ENCODE assay signal across 19 cellular contexts in genomic region chr19:43430976-43431375, GRCh38. TPM values are rescaled to one million over a fixed set of nuclear protein-coding genes. Genes with fewer than 3 reads are reported as not detected.
DNase-seq lines count a peak whose midpoint lies in the region; ATAC-seq, FAIRE-seq and TF ChIP-seq lines count a peak whose summit lies in the region.
"Had no signal": no experiment of that assay in that cellular context is flagged by ENCODE, and none has a peak within 500 bp of the region (broad histone marks: within the 10 kb centered on the region; RNA-seq: fewer than 3 reads in every experiment).

No MANE protein-coding gene starts in this region.

- H3K27ac Mint-ChIP-seq in activated CD4-positive, alpha-beta T cell treated with anti-CD3 and anti-CD28 coated beads for 36 hours: peak overlapping the region; percentile 53
- peak overlapping the region; percentile 89 for H3K27ac Mint-ChIP-seq in CD4-positive, alpha-beta T cell

- TF ChIP-seq CTCF in CD4-positive, alpha-beta T cell (IDR thresholded peaks at IDR 0.05): no peak
- TF ChIP-seq CTCF in VCaP (conservative IDR thresholded peaks at IDR 0.05) (no peak), keratinocyte (optimal IDR thresholded peaks at IDR 0.05 in 1 of 3, IDR thresholded peaks at IDR 0.05 in 1 of 3, conservative IDR thresholded peaks at IDR 0.05 in 1 of 3; ENCODE audit: extremely low read depth in 1 of 3, insufficient read depth in 2 of 3, low read length in 3 of 3) (no peak)

- no peaks in the 10 kb centered on the region for H3K79me2 ChIP-seq in keratinocyte (ENCODE audit: control insufficient read depth, insufficient read depth, low read length)

- no peaks in the 10 kb centered on the region for H3K9me3 ChIP-seq in CD4-positive, alpha-beta T cell (ENCODE audit: control insufficient read depth, low read length)
- no peaks in the 10 kb centered on the region for H3K9me3 ChIP-seq in keratinocyte (ENCODE audit: control insufficient read depth, low read depth, low read length)
- H3K9me3 ChIP-seq: HAP-1 had no signal

- H3K9me1 ChIP-seq in keratinocyte (ENCODE audit: control insufficient read depth, extremely low read depth, insufficient read depth, low read length): no peaks in the 10 kb centered on the region

- no peaks in the 10 kb centered on the region for H3K36me3 Mint-ChIP-seq in activated CD4-positive, alpha-beta T cell treated with anti-CD3 and anti-CD28 coated beads for 36 hours (ENCODE audit: low read depth)
- no peaks in the 10 kb centered on the region for H3K36me3 Mint-ChIP-seq in CD4-positive, alpha-beta T cell (ENCODE audit: low read depth)
- H3K36me3 Mint-ChIP-seq: CD14-positive monocyte had no signal

- H4K20me1 ChIP-seq in keratinocyte (ENCODE audit: control insufficient read depth, extremely low read depth, insufficient read depth, low read length): no peaks in the 10 kb centered on the region

- peak overlapping the region; percentile 53 for H3K27ac ChIP-seq in CD4-positive, alpha-beta T cell (ENCODE audit: low read depth, low read length)
- H3K27ac ChIP-seq in VCaP (peak overlapping the region; percentile 100; the same call in 1 of the 2 replicates), keratinocyte (ENCODE audit: control insufficient read depth, insufficient read depth, low read length) (peak overlapping the region; percentile 59), caudate nucleus (ENCODE audit: low read depth, low read length) (no peak overlapping the region)
- H3K27ac ChIP-seq: 22Rv1, HL-60 had no signal

- H2AFZ ChIP-seq in keratinocyte (ENCODE audit: control insufficient read depth, low read length): no peak overlapping the region

- CTCF ChIA-PET in activated CD4-positive, alpha-beta T cell treated with anti-CD3 and anti-CD28 coated beads for 36 hours (lab: Charles Lee): interaction anchor here (1.5 to 9.7 kb wide), 2 partner anchors 8 to 16 kb away, joined by 4 to 82 read pairs; no protein-coding TSS in a partner anchor
- CTCF ChIA-PET in CD4-positive, alpha-beta T cell (lab: Charles Lee): interaction anchor here (2.5 to 3.3 kb wide), 3 partner anchors 16 to 89 kb away, joined by 24 to 65 read pairs (median 52); partner anchors contain the start of gene LYPD3

- POLR2A ChIA-PET in activated CD4-positive, alpha-beta T cell treated with anti-CD3 and anti-CD28 coated beads for 36 hours (lab: Charles Lee): no interaction called here
- POLR2A ChIA-PET in CD4-positive, alpha-beta T cell (lab: Charles Lee): interaction anchor here (1.4 kb wide), 1 partner anchor 16 kb away, joined by 3 read pairs; no protein-coding TSS in a partner anchor

- intact Hi-C loops in activated CD4-positive, alpha-beta T cell treated with anti-CD3 and anti-CD28 coated beads for 36 hours (cut with DNase I, micrococcal nuclease): loop anchor here in 1 of 2 experiments (10.0 kb wide), 1 partner anchor 354 kb away; the partner anchor contains the start of gene KCNN4
- intact Hi-C loops in CD4-positive, alpha-beta T cell (cut with DNase I, micrococcal nuclease): loop anchor here in 1 of 2 experiments (10.0 kb wide), 1 partner anchor 374 kb away; the partner anchor contains the start of gene LYPD5

- H3K4me3 ChIP-seq in keratinocyte (ENCODE audit: control insufficient read depth in 2 of 3, extremely low read depth in 1 of 3, insufficient read depth in 2 of 3, low read depth in 1 of 3, low read length in 3 of 3): no peak overlapping the region
- H3K4me3 ChIP-seq: GM12878, HAP-1 had no signal

- no peaks in the 10 kb centered on the region for H3K36me3 ChIP-seq in keratinocyte (ENCODE audit: control insufficient read depth in 2 of 2, extremely low read depth in 1 of 2, insufficient read depth in 2 of 2, low read length in 2 of 2)
- H3K36me3 ChIP-seq: HAP-1 had no signal

- peaks cover 2% of the 10 kb centered on the region for H3K4me1 ChIP-seq in keratinocyte (ENCODE audit: control insufficient read depth, extremely low read depth, insufficient read depth, low read length)

- peak overlapping the region; percentile 34 for H3K9ac ChIP-seq in keratinocyte (ENCODE audit: control insufficient read depth, extremely low read depth, insufficient read depth, low read length)

- no peak overlapping the region for H3K4me3 Mint-ChIP-seq in activated CD4-positive, alpha-beta T cell treated with anti-CD3 and anti-CD28 coated beads for 36 hours
- no peak overlapping the region for H3K4me3 Mint-ChIP-seq in CD4-positive, alpha-beta T cell

- TF ChIP-seq POLR2A in erythroblast (IDR thresholded peaks at IDR 0.05; ENCODE audit: low read length): no peak

- peak overlapping the region; percentile 30 for H3K4me2 ChIP-seq in keratinocyte (ENCODE audit: control insufficient read depth, extremely low read depth, insufficient read depth, low read depth, low read length)

- dilution Hi-C loops in keratinocyte (cut with MboI; ENCODE audit: extremely low pct_ligation_motif_present, low sequenced_read_pairs): no loop called here

- H3K27me3 ChIP-seq in CD4-positive, alpha-beta T cell (ENCODE audit: control insufficient read depth, insufficient read depth, low read length): no peaks in the 10 kb centered on the region
- no peaks in the 10 kb centered on the region for H3K27me3 ChIP-seq in keratinocyte (ENCODE audit: control insufficient read depth, extremely low read depth, insufficient read depth, low read length)

- DNase-seq in activated CD4-positive, alpha-beta T cell treated with anti-CD3 and anti-CD28 coated beads for 36 hours: no peak
- DNase-seq in activated CD4-positive, alpha-beta T cell treated with anti-CD3 and anti-CD28 coated beads, Interleukin-2, amount 50 U/mL, for 1 hour: no peak
- DNase-seq in CD4-positive, alpha-beta T cell: no peak
- DNase-seq in keratinocyte (ENCODE audit: low read depth, low spot score): no peak
- DNase-seq in erythroblast (lab: John Stamatoyannopoulos, UW): no peak
- DNase-seq in caudate nucleus (lab: John Stamatoyannopoulos, UW): no peak
- DNase-seq: DMS 273 treated with DMSO at 0.1 percent for 48 hours had no signal

- peak; percentile 95 for FAIRE-seq in keratinocyte (lab: Jason Lieb, UNC)
- FAIRE-seq: GM12878, GM19239, H1 had no signal

- H3K27me3 Mint-ChIP-seq in activated CD4-positive, alpha-beta T cell treated with anti-CD3 and anti-CD28 coated beads for 36 hours: no peaks in the 10 kb centered on the region
- no peaks in the 10 kb centered on the region for H3K27me3 Mint-ChIP-seq in CD4-positive, alpha-beta T cell

- no peak for ATAC-seq in activated CD4-positive, alpha-beta T cell treated with anti-CD3 and anti-CD28 coated beads for 36 hours
- no peak for ATAC-seq in CD4-positive, alpha-beta T cell (ENCODE audit: poor library complexity)
- no peak for ATAC-seq in HG03097 (IDR thresholded peaks at IDR 0.05; ENCODE audit: low FRiP score, unreplicated experiment)
- ATAC-seq: GM12878 had no signal

- peaks cover 24% of the 10 kb centered on the region for H3K4me1 Mint-ChIP-seq in activated CD4-positive, alpha-beta T cell treated with anti-CD3 and anti-CD28 coated beads for 36 hours
- peaks cover 39% of the 10 kb centered on the region for H3K4me1 Mint-ChIP-seq in CD4-positive, alpha-beta T cell (ENCODE audit: low read depth)

- H3K9me3 Mint-ChIP-seq in activated CD4-positive, alpha-beta T cell treated with anti-CD3 and anti-CD28 coated beads for 36 hours (ENCODE audit: low read depth): no peaks in the 10 kb centered on the region
- no peaks in the 10 kb centered on the region for H3K9me3 Mint-ChIP-seq in CD4-positive, alpha-beta T cell
- H3K9me3 Mint-ChIP-seq: CD14-positive monocyte had no signal

RNA-seq across cellular contexts. Expression of gene TEX101, which starts 16.3 kb away (rescaled TPM):
- not detected for total RNA-seq in activated CD4-positive, alpha-beta T cell treated with anti-CD3 and anti-CD28 coated beads for 36 hours
- not detected for total RNA-seq in CD4-positive, alpha-beta T cell
- polyA plus RNA-seq in keratinocyte: 0.18 TPM in 1 of 3 replicates, not detected in the others
- polyA plus RNA-seq in keratinocyte (2011; ENCODE audit: low read depth): 1.5 TPM
- 0.11 TPM in 1 of 2 replicates, not detected in the other for polyA plus RNA-seq in keratinocyte (2011; cell fraction: cytosol; rRNA removed)
- polyA plus RNA-seq in keratinocyte (2011; cell fraction: nucleus; rRNA removed): 0.15 and 0.23 TPM in 2 replicates
- 1.4 TPM in 1 of 2 replicates, not detected in the other for polyA plus RNA-seq in keratinocyte (2012; ENCODE audit: low replicate concordance)
- polyA minus RNA-seq in keratinocyte: not detected in 3 replicates
- not detected for polyA minus RNA-seq in keratinocyte (2011; cell fraction: cytosol; rRNA and poly(A)+ RNA removed)
- not detected in 2 replicates for polyA minus RNA-seq in keratinocyte (2011; cell fraction: nucleus; rRNA and poly(A)+ RNA removed)
- total RNA-seq: A673, GM12878, H1 had no signal
- polyA plus RNA-seq: BJ, GM12878 had no signal

RNA-seq across cellular contexts. Expression of gene LYPD3, which starts 34.4 kb away (rescaled TPM):
- 1 to 10 TPM; 2.1 to 3.1 TPM for total RNA-seq in activated CD4-positive, alpha-beta T cell treated with anti-CD3 and anti-CD28 coated beads for 36 hours
- 10 to 100 TPM; 35.6 to 37.3 TPM for total RNA-seq in CD4-positive, alpha-beta T cell
- 163 to 303 TPM (median 166 TPM) in 3 replicates for polyA plus RNA-seq in keratinocyte
- 170 TPM for polyA plus RNA-seq in keratinocyte (2011; ENCODE audit: low read depth)
- polyA plus RNA-seq in keratinocyte (2011; cell fraction: cytosol; rRNA removed): 74.3 and 111 TPM in 2 replicates
- polyA plus RNA-seq in keratinocyte (2011; cell fraction: nucleus; rRNA removed): 507 and 546 TPM in 2 replicates
- 196 and 682 TPM in 2 replicates for polyA plus RNA-seq in keratinocyte (2012; ENCODE audit: low replicate concordance)
- polyA minus RNA-seq in keratinocyte: 74.7 to 199 TPM (median 145 TPM) in 3 replicates
- 127 TPM for polyA minus RNA-seq in keratinocyte (2011; cell fraction: cytosol; rRNA and poly(A)+ RNA removed)
- 228 and 253 TPM in 2 replicates for polyA minus RNA-seq in keratinocyte (2011; cell fraction: nucleus; rRNA and poly(A)+ RNA removed)
- total RNA-seq: G401 had no signal

Comparison
In these comparisons a context has a peak if more than half of its experiments do, and no peak if none do; other contexts are left out.
1. RNA of gene LYPD3, which starts 34.4 kb away (total RNA-seq): 35.6 to 37.3 TPM in CD4-positive, alpha-beta T cell; 2.1 to 3.1 TPM in activated CD4-positive, alpha-beta T cell treated with anti-CD3 and anti-CD28 coated beads for 36 hours; every median in the first group is over 4 times any median in the second.